Comparison of ENCODE assay signal across 13 cellular contexts in genomic region chr16:66984902-66985311, GRCh38. TPM values are rescaled to one million over a fixed set of nuclear protein-coding genes. Genes with fewer than 3 reads are reported as not detected.
DNase-seq lines count a peak whose midpoint lies in the region; ATAC-seq and TF ChIP-seq lines count a peak whose summit lies in the region.
"Had no signal": no experiment of that assay in that cellular context is flagged by ENCODE, and none has a peak within 500 bp of the region (broad histone marks: within the 10 kb centered on the region; RNA-seq: fewer than 3 reads in every experiment).

No MANE protein-coding gene starts in this region.

- H3K36me3 ChIP-seq in DND-41 (ENCODE audit: insufficient read depth, low read length), result no peaks in the 10 kb centered on the region
- H3K36me3 ChIP-seq in GM23248 (ENCODE audit: low read depth), result no peaks in the 10 kb centered on the region
- H3K36me3 ChIP-seq in colonic mucosa, result no peaks in the 10 kb centered on the region
- H3K36me3 ChIP-seq in BE2C, result no peaks in the 10 kb centered on the region

- H4K20me1 ChIP-seq in DND-41 (ENCODE audit: insufficient read depth, low read length) (no peaks in the 10 kb centered on the region), GM23248 (ENCODE audit: insufficient read depth) (no peaks in the 10 kb centered on the region)

- CTCF ChIA-PET in activated CD4-positive, alpha-beta memory T cell treated with anti-CD3 and anti-CD28 coated beads for 36 hours (lab: Charles Lee), result interaction anchor here (1.1 to 4.6 kb wide), 8 partner anchors 29 to 201 kb away, joined by 3 to 29 read pairs (median 6); partner anchors contain the start of genes B3GNT9, FBXL8 and TRADD

- peak overlapping the region; percentile 25 for H3K9ac ChIP-seq in DND-41 (ENCODE audit: low read depth, low read length)
- no peak overlapping the region for H3K9ac ChIP-seq in GM23248
- no peak overlapping the region for H3K9ac ChIP-seq in colonic mucosa (ENCODE audit: low read depth in 2 of 2, low read length in 2 of 2)
- H3K9ac ChIP-seq: parathyroid adenoma had no signal

- no peaks in the 10 kb centered on the region for H3K27me3 Mint-ChIP-seq in activated CD4-positive, alpha-beta memory T cell treated with anti-CD3 and anti-CD28 coated beads for 36 hours
- no peaks in the 10 kb centered on the region for H3K27me3 Mint-ChIP-seq in activated naive CD8-positive, alpha-beta T cell

- H3K27ac ChIP-seq in DND-41 (ENCODE audit: low read length) (peak overlapping the region; percentile 65), GM23248 (no peak overlapping the region), colonic mucosa (no peak overlapping the region)
- H3K27ac ChIP-seq: parathyroid adenoma had no signal

- WGBS in GM23248 (ENCODE audit: low coverage in 1 of 2, low lambda C conversion rate in 2 of 2, missing lambda C conversion rate in 2 of 2), 2 experiments, result 80 to 84% methylated on average over 4 of the region's 4 CpGs

- H3K79me2 ChIP-seq in DND-41 (ENCODE audit: insufficient read depth, low read length) (no peaks in the 10 kb centered on the region), GM23248 (ENCODE audit: insufficient read depth) (no peaks in the 10 kb centered on the region)
- H3K79me2 ChIP-seq: parathyroid adenoma had no signal

- H3K9me3 ChIP-seq in DND-41 (ENCODE audit: insufficient read depth, low read length, severe bottlenecking), result no peaks in the 10 kb centered on the region
- H3K9me3 ChIP-seq in GM23248 (ENCODE audit: low read depth), result no peaks in the 10 kb centered on the region
- no peaks in the 10 kb centered on the region for H3K9me3 ChIP-seq in colonic mucosa
- no peaks in the 10 kb centered on the region for H3K9me3 ChIP-seq in BE2C

- peak overlapping the region; percentile 100 for H3K27ac Mint-ChIP-seq in activated CD4-positive, alpha-beta memory T cell treated with anti-CD3 and anti-CD28 coated beads for 36 hours
- H3K27ac Mint-ChIP-seq in activated naive CD8-positive, alpha-beta T cell, result peak overlapping the region; percentile 97

- peak; percentile 88 for ATAC-seq in DND-41 (ENCODE audit: insufficient read depth, low read depth)
- no peak for ATAC-seq in HG03442 (IDR thresholded peaks at IDR 0.05; ENCODE audit: unreplicated experiment)
- ATAC-seq: Panc1 had no signal

- intact Hi-C loops in activated CD4-positive, alpha-beta memory T cell treated with anti-CD3 and anti-CD28 coated beads for 36 hours (cut with micrococcal nuclease), result loop anchor here (1.0 to 2.0 kb wide), 6 partner anchors 15 to 327 kb away; partner anchors contain the start of genes FBXL8, MATCAP1 and TRADD
- intact Hi-C loops in colonic mucosa (cut with DNase I), result no loop called here

- peaks cover 22% of the 10 kb centered on the region for H3K36me3 Mint-ChIP-seq in activated CD4-positive, alpha-beta memory T cell treated with anti-CD3 and anti-CD28 coated beads for 36 hours
- no peaks in the 10 kb centered on the region for H3K36me3 Mint-ChIP-seq in activated naive CD8-positive, alpha-beta T cell

- no peaks in the 10 kb centered on the region for H3K9me2 ChIP-seq in GM23248 (ENCODE audit: insufficient read depth)

- 0 out of 2 replicates have a peak, but pooled peaks cover 10% of the 10 kb centered on the region for H3F3A ChIP-seq in GM23248 (ENCODE audit: insufficient read depth)

- H3K4me3 Mint-ChIP-seq in activated CD4-positive, alpha-beta memory T cell treated with anti-CD3 and anti-CD28 coated beads for 36 hours, result peak overlapping the region; percentile 55
- peak overlapping the region; percentile 62 for H3K4me3 Mint-ChIP-seq in activated naive CD8-positive, alpha-beta T cell

- H3K27me3 ChIP-seq in DND-41 (ENCODE audit: insufficient read depth, low read length, poor library complexity) (no peaks in the 10 kb centered on the region), GM23248 (replicated peaks; ENCODE audit: insufficient read depth) (no peaks in the 10 kb centered on the region), colonic mucosa (no peaks in the 10 kb centered on the region), BE2C (no peaks in the 10 kb centered on the region)

- POLR2A ChIA-PET in activated CD4-positive, alpha-beta memory T cell treated with anti-CD3 and anti-CD28 coated beads for 36 hours (lab: Charles Lee), result interaction anchor here (0.9 to 3.3 kb wide), 6 partner anchors 9 to 259 kb away, joined by 3 to 21 read pairs (median 8); partner anchors contain the start of genes FBXL8 and TRADD

- H3K4me1 Mint-ChIP-seq in activated CD4-positive, alpha-beta memory T cell treated with anti-CD3 and anti-CD28 coated beads for 36 hours (ENCODE audit: low read depth), result peaks cover 63% of the 10 kb centered on the region
- peaks cover 28% of the 10 kb centered on the region for H3K4me1 Mint-ChIP-seq in activated naive CD8-positive, alpha-beta T cell (ENCODE audit: low read depth)

- TF ChIP-seq CTCF in DND-41 (IDR thresholded peaks at IDR 0.05; ENCODE audit: borderline replicate concordance, extremely low read depth, low read length, poor library complexity, severe bottlenecking) (no peak), colonic mucosa (IDR thresholded peaks at IDR 0.05) (no peak), BE2C (IDR thresholded peaks at IDR 0.05; ENCODE audit: low read depth, low read length) (no peak)

- in situ Hi-C loops in GM23248 (cut with MboI), result no loop called here

- H3K4me2 ChIP-seq in DND-41 (ENCODE audit: insufficient read depth, low read length) (no peak overlapping the region), GM23248 (ENCODE audit: unreplicated experiment) (no peak overlapping the region)

- H3K4me1 ChIP-seq in DND-41 (ENCODE audit: insufficient read depth, low read length) (peaks cover 25% of the 10 kb centered on the region), GM23248 (ENCODE audit: insufficient read depth) (no peaks in the 10 kb centered on the region), colonic mucosa (no peaks in the 10 kb centered on the region), BE2C (no peaks in the 10 kb centered on the region)
- H3K4me1 ChIP-seq: parathyroid adenoma had no signal

- DNase-seq in DND-41 (peak; percentile 64), GM23248 (no peak), colonic mucosa (no peak), BE2C (no peak)
- peak; percentile 91 for DNase-seq in activated CD4-positive, alpha-beta memory T cell treated with anti-CD3 and anti-CD28 coated beads for 36 hours
- DNase-seq in stimulated activated CD4-positive, alpha-beta T cell treated with anti-CD3 and anti-CD28 coated beads, Interleukin-4, amount 100 ng/mL, for 4 hours, result peak; percentile 53 to 78
- DNase-seq: cortex of kidney, mesenchymal stem cell, NCI-H2171 treated with DMSO at 0.1 percent for 48 hours had no signal

- H2AFZ ChIP-seq in DND-41 (ENCODE audit: low read depth, low read length) (peak overlapping the region; percentile 24; the same call in 1 of the 2 replicates), GM23248 (no peak overlapping the region)
- H2AFZ ChIP-seq: parathyroid adenoma had no signal

- H3K9me3 Mint-ChIP-seq in activated CD4-positive, alpha-beta memory T cell treated with anti-CD3 and anti-CD28 coated beads for 36 hours, result no peaks in the 10 kb centered on the region
- no peaks in the 10 kb centered on the region for H3K9me3 Mint-ChIP-seq in activated naive CD8-positive, alpha-beta T cell (ENCODE audit: low read depth)

- H3K4me3 ChIP-seq in DND-41 (ENCODE audit: low read depth in 1 of 2, low read length in 2 of 2) (no peak overlapping the region), GM23248 (no peak overlapping the region), colonic mucosa (no peak overlapping the region), BE2C (ENCODE audit: low read depth, low read length) (no peak overlapping the region)

RNA-seq across cellular contexts. Expression of gene CES4A, which starts 3.5 kb away (rescaled TPM):
- 10 to 100 TPM; 25.0 to 25.9 TPM for total RNA-seq in activated CD4-positive, alpha-beta memory T cell treated with anti-CD3 and anti-CD28 coated beads for 36 hours
- 4.6 and 5.0 TPM in 2 replicates for total RNA-seq in GM23248 (2014; rRNA removed; shearing (Covaris generic))
- polyA plus RNA-seq in GM23248 (2016; fragmentation: Nextera tagmentation; extraction: Ambion mirVana), result 2.6 and 4.5 TPM in 2 replicates
- total RNA-seq in colonic mucosa, result 1 to 10 TPM; 5.9 to 7.8 TPM
- polyA plus RNA-seq in BE2C (2012; ENCODE audit: insufficient read depth, insufficient read length, low read depth), result not detected

RNA-seq across cellular contexts. Expression of gene CES3, which starts 23.8 kb away (rescaled TPM):
- 1 to 10 TPM; 1.6 to 3.0 TPM for total RNA-seq in activated CD4-positive, alpha-beta memory T cell treated with anti-CD3 and anti-CD28 coated beads for 36 hours
- total RNA-seq in GM23248 (2014; rRNA removed; shearing (Covaris generic)), result not detected in 2 replicates
- not detected in 2 replicates for polyA plus RNA-seq in GM23248 (2016; fragmentation: Nextera tagmentation; extraction: Ambion mirVana)
- total RNA-seq in colonic mucosa, result 100 to 1,000 TPM; 136 to 169 TPM
- polyA plus RNA-seq in BE2C (2012; ENCODE audit: insufficient read depth, insufficient read length, low read depth), result 9.2 TPM

RNA-seq across cellular contexts. Expression of gene CBFB, which starts 44.0 kb away (rescaled TPM):
- 100 to 1,000 TPM; 155 to 163 TPM for total RNA-seq in activated CD4-positive, alpha-beta memory T cell treated with anti-CD3 and anti-CD28 coated beads for 36 hours
- total RNA-seq in GM23248 (2014; rRNA removed; shearing (Covaris generic)), result 53.3 and 63.2 TPM in 2 replicates
- 52.3 and 56.1 TPM in 2 replicates for polyA plus RNA-seq in GM23248 (2016; fragmentation: Nextera tagmentation; extraction: Ambion mirVana)
- total RNA-seq in colonic mucosa, result 10 to 100 TPM; 41.5 TPM
- polyA plus RNA-seq in BE2C (2012; ENCODE audit: insufficient read depth, insufficient read length, low read depth), result 51.0 TPM

RNA-seq across cellular contexts. Expression of gene CES2, which starts 49.6 kb away (rescaled TPM):
- total RNA-seq in activated CD4-positive, alpha-beta memory T cell treated with anti-CD3 and anti-CD28 coated beads for 36 hours, result 10 to 100 TPM; 32.5 to 32.7 TPM
- total RNA-seq in GM23248 (2014; rRNA removed; shearing (Covaris generic)), result 32.3 and 46.8 TPM in 2 replicates
- 33.9 and 37.6 TPM in 2 replicates for polyA plus RNA-seq in GM23248 (2016; fragmentation: Nextera tagmentation; extraction: Ambion mirVana)
- total RNA-seq in colonic mucosa, result 100 to 1,000 TPM; 407 to 525 TPM
- polyA plus RNA-seq in BE2C (2012; ENCODE audit: insufficient read depth, insufficient read length, low read depth), result 49.5 TPM

RNA-seq across cellular contexts. Expression of gene CIAO2B, which starts 50.7 kb away (rescaled TPM):
- total RNA-seq in activated CD4-positive, alpha-beta memory T cell treated with anti-CD3 and anti-CD28 coated beads for 36 hours, result 100 to 1,000 TPM; 195 to 204 TPM
- 76.1 and 111 TPM in 2 replicates for total RNA-seq in GM23248 (2014; rRNA removed; shearing (Covaris generic))
- 173 and 182 TPM in 2 replicates for polyA plus RNA-seq in GM23248 (2016; fragmentation: Nextera tagmentation; extraction: Ambion mirVana)
- 100 to 1,000 TPM; 105 to 146 TPM for total RNA-seq in colonic mucosa
- 878 TPM for polyA plus RNA-seq in BE2C (2012; ENCODE audit: insufficient read depth, insufficient read length, low read depth)

Comparison
In these comparisons a context has a peak if more than half of its experiments do, and no peak if none do; other contexts are left out.
1. DNase-seq: peak in DND-41 (single experiment), activated CD4-positive, alpha-beta memory T cell treated with anti-CD3 and anti-CD28 coated beads for 36 hours (single experiment) and stimulated activated CD4-positive, alpha-beta T cell treated with anti-CD3 and anti-CD28 coated beads, Interleukin-4, amount 100 ng/mL, for 4 hours (2 of 2); none in GM23248 (single experiment), colonic mucosa (single experiment) and BE2C (single experiment).
2. RNA of gene CES3, which starts 23.8 kb away (total RNA-seq): 136 to 169 TPM in colonic mucosa; 1.6 to 3.0 TPM in activated CD4-positive, alpha-beta memory T cell treated with anti-CD3 and anti-CD28 coated beads for 36 hours and not detected in GM23248; every median in the first group is over 10 times any median in the second.